10 cellular contexts compared by ENCODE assay signal in the genomic region with DNA sequence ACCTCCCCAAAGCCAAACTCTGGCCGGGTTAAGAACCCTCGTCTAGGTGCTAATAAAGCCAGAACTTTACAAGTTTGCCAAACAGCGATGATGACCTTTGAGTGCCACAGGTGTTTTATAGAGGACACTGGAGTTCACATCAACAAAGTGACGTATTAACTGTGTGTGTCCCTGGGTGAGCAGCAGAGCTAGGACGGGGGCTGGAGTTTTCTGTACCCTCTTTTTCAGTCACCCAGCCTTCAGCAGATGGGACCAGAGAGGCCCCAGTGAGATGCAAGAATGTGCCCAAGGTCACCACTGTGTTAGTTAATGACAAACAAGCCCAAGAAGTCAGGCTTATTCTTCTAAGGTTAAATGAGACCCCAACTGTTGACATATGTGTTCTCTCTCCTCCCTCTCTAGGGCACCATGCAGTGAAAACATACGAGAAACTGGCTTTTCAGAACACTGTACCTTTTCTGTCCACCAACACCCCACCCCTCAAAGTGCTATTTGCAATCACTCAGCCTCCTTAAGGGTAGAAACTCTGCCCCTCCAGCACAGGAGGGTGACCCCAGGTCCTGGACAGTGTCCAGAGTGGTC. TPM values are rescaled to one million over a fixed set of nuclear protein-coding genes. Genes with fewer than 3 reads are reported as not detected.
DNase-seq lines count a peak whose midpoint lies in the region; ATAC-seq and TF ChIP-seq lines count a peak whose summit lies in the region.
"Had no signal": no experiment of that assay in that cellular context is flagged by ENCODE, and none has a peak within 500 bp of the region (broad histone marks: within the 10 kb centered on the region; RNA-seq: fewer than 3 reads in every experiment).

No MANE protein-coding gene starts in this region.

- H3K27me3 ChIP-seq in naive thymus-derived CD4-positive, alpha-beta T cell (ENCODE audit: control insufficient read depth in 2 of 2, insufficient read depth in 2 of 2, low read length in 2 of 2): no peaks in the 10 kb centered on the region

- no peaks in the 10 kb centered on the region for H3K36me3 ChIP-seq in naive thymus-derived CD4-positive, alpha-beta T cell (ENCODE audit: control insufficient read depth in 2 of 3, insufficient read depth in 3 of 3, low read length in 3 of 3)

- in situ Hi-C loops in astrocyte of the cerebellum (cut with HindIII; ENCODE audit: low sequenced_read_pairs): no loop called here

- H3K27me3 Mint-ChIP-seq in HFFc6 (ENCODE audit: insufficient read depth): no peaks in the 10 kb centered on the region; the same call in none of the 2 replicates
- H3K27me3 Mint-ChIP-seq in stimulated activated naive CD8-positive, alpha-beta T cell treated with anti-CD3 and anti-CD28 coated beads, Interleukin-15, amount 100 ng/mL, for 72 hours: peaks cover 12% of the 10 kb centered on the region
- H3K27me3 Mint-ChIP-seq in naive thymus-derived CD4-positive, alpha-beta T cell: peaks cover 0 to 18% (median 7%) of the 10 kb centered on the region in 5 donors

- H3K4me1 ChIP-seq in naive thymus-derived CD4-positive, alpha-beta T cell (ENCODE audit: control insufficient read depth in 2 of 2, insufficient read depth in 2 of 2, low read length in 2 of 2): peaks cover 4% of the 10 kb centered on the region in 2 donors

- intact Hi-C loops in naive thymus-derived CD4-positive, alpha-beta T cell (cut with micrococcal nuclease): no loop called here

- TF ChIP-seq CTCF in HFFc6 (IDR thresholded peaks at IDR 0.05): no peak
- no peak for TF ChIP-seq CTCF in astrocyte of the cerebellum (IDR thresholded peaks at IDR 0.05; ENCODE audit: low read depth, low read length, missing control alignments)

- H3K9me3 ChIP-seq in naive thymus-derived CD4-positive, alpha-beta T cell (ENCODE audit: control insufficient read depth in 2 of 3, low read length in 3 of 3): no peaks in the 10 kb centered on the region

- CTCF ChIA-PET in naive thymus-derived CD4-positive, alpha-beta T cell (lab: Charles Lee): no interaction called here

- peaks cover 41% of the 10 kb centered on the region for H3K36me3 Mint-ChIP-seq in HFFc6 (ENCODE audit: low read depth)
- H3K36me3 Mint-ChIP-seq in naive thymus-derived CD4-positive, alpha-beta T cell: peaks cover 0 to 1% (median 0%) of the 10 kb centered on the region in 5 donors

- no peaks in the 10 kb centered on the region for H3K9me3 Mint-ChIP-seq in HFFc6
- no peaks in the 10 kb centered on the region for H3K9me3 Mint-ChIP-seq in stimulated activated naive CD8-positive, alpha-beta T cell treated with anti-CD3 and anti-CD28 coated beads, Interleukin-15, amount 100 ng/mL, for 72 hours
- no peaks in the 10 kb centered on the region for H3K9me3 Mint-ChIP-seq in naive thymus-derived CD4-positive, alpha-beta T cell

- H3K4me1 Mint-ChIP-seq in HFFc6 (ENCODE audit: low read depth): peaks cover 92% of the 10 kb centered on the region
- H3K4me1 Mint-ChIP-seq in stimulated activated naive CD8-positive, alpha-beta T cell treated with anti-CD3 and anti-CD28 coated beads, Interleukin-15, amount 100 ng/mL, for 72 hours: peaks cover 63% of the 10 kb centered on the region
- H3K4me1 Mint-ChIP-seq in naive thymus-derived CD4-positive, alpha-beta T cell: peaks cover 5 to 64% (median 7%) of the 10 kb centered on the region in 7 donors

- POLR2A ChIA-PET in naive thymus-derived CD4-positive, alpha-beta T cell (lab: Charles Lee): no interaction called here

- no peak overlapping the region for H3K27ac ChIP-seq in naive thymus-derived CD4-positive, alpha-beta T cell (ENCODE audit: low read depth, low read length)

- peak overlapping the region; percentile 22 for H3K4me3 ChIP-seq in astrocyte of the cerebellum (ENCODE audit: low read depth, low read length)
- no peak overlapping the region for H3K4me3 ChIP-seq in naive thymus-derived CD4-positive, alpha-beta T cell (ENCODE audit: low read length)

- H3K27ac Mint-ChIP-seq in HFFc6: peak overlapping the region; percentile 94
- peak overlapping the region; percentile 30 to 52 for H3K27ac Mint-ChIP-seq in stimulated activated naive CD8-positive, alpha-beta T cell treated with anti-CD3 and anti-CD28 coated beads, Interleukin-15, amount 100 ng/mL, for 72 hours
- H3K27ac Mint-ChIP-seq in naive thymus-derived CD4-positive, alpha-beta T cell: no peak overlapping the region

- DNase-seq in HFFc6 (no peak), astrocyte of the cerebellum (ENCODE audit: low read depth) (no peak), left kidney (ENCODE audit: low read depth, low spot score) (peak; percentile 20), mucosa of gallbladder (ENCODE audit: low spot score) (no peak)
- no peak for DNase-seq in stimulated activated naive CD8-positive, alpha-beta T cell treated with anti-CD3 and anti-CD28 coated beads, Interleukin-15, amount 100 ng/mL, for 72 hours
- DNase-seq in naive thymus-derived CD4-positive, alpha-beta T cell: no peak
- DNase-seq: activated CD4-positive, CD25-positive, alpha-beta regulatory T cell; NCI-H446 had no signal

- peak overlapping the region; percentile 99 for H3K4me3 Mint-ChIP-seq in HFFc6
- no peak overlapping the region for H3K4me3 Mint-ChIP-seq in stimulated activated naive CD8-positive, alpha-beta T cell treated with anti-CD3 and anti-CD28 coated beads, Interleukin-15, amount 100 ng/mL, for 72 hours
- H3K4me3 Mint-ChIP-seq in naive thymus-derived CD4-positive, alpha-beta T cell: no peak overlapping the region

- no peak for ATAC-seq in stimulated activated naive CD8-positive, alpha-beta T cell treated with anti-CD3 and anti-CD28 coated beads, Interleukin-15, amount 100 ng/mL, for 72 hours
- no peak for ATAC-seq in GM21723 (IDR thresholded peaks at IDR 0.05; ENCODE audit: unreplicated experiment)
- ATAC-seq in naive thymus-derived CD4-positive, alpha-beta T cell: no peak
- no peak for ATAC-seq in HG02610 (IDR thresholded peaks at IDR 0.05; ENCODE audit: unreplicated experiment)

RNA-seq across cellular contexts. Expression of a gene that starts 5.3 kb away (rescaled TPM):
- 100 to 1,000 TPM; 122 to 146 (median 135) TPM for total RNA-seq in HFFc6 (2021; fragmentation: NEBNext Ultra II Directional; extraction: Animal tissue kit (Norgen Biotek cat#: 25700))
- 10 to 100 TPM in 1 of 5 experiments, 1 to 10 TPM in 1, under 1 TPM in 3; 0.38 to 46.7 (median 0.56) TPM for total RNA-seq in naive thymus-derived CD4-positive, alpha-beta T cell
- under 1 TPM in 1 of 2 donors, not detected in 1; 0.21 TPM for polyA plus RNA-seq in naive thymus-derived CD4-positive, alpha-beta T cell
- 118 TPM for total RNA-seq in mucosa of gallbladder

RNA-seq across cellular contexts. Expression of a gene that starts 20.0 kb away (rescaled TPM):
- total RNA-seq in HFFc6 (2021; fragmentation: NEBNext Ultra II Directional; extraction: Animal tissue kit (Norgen Biotek cat#: 25700)): 10 to 100 TPM; 22.9 to 34.1 (median 27.6) TPM
- total RNA-seq in naive thymus-derived CD4-positive, alpha-beta T cell: 100 to 1,000 TPM in 1 of 5 experiments, 10 to 100 TPM in 4; 23.9 to 111 (median 67.1) TPM
- 10 to 100 TPM; 34.5 to 42.3 TPM for polyA plus RNA-seq in naive thymus-derived CD4-positive, alpha-beta T cell
- 41.3 TPM for total RNA-seq in mucosa of gallbladder

RNA-seq across cellular contexts. Expression of a gene that starts 34.9 kb away (rescaled TPM):
- not detected for total RNA-seq in HFFc6 (2021; fragmentation: NEBNext Ultra II Directional; extraction: Animal tissue kit (Norgen Biotek cat#: 25700))
- total RNA-seq in naive thymus-derived CD4-positive, alpha-beta T cell: 1 to 10 TPM in 1 of 5 experiments, not detected in 4; 2.3 TPM
- not detected for polyA plus RNA-seq in naive thymus-derived CD4-positive, alpha-beta T cell
- 0.09 TPM for total RNA-seq in mucosa of gallbladder

RNA-seq across cellular contexts. Expression of a gene that starts 35.2 kb away (rescaled TPM):
- not detected for total RNA-seq in HFFc6 (2021; fragmentation: NEBNext Ultra II Directional; extraction: Animal tissue kit (Norgen Biotek cat#: 25700))
- under 1 TPM in 3 of 5 experiments, not detected in 2; 0.19 to 0.48 (median 0.46) TPM for total RNA-seq in naive thymus-derived CD4-positive, alpha-beta T cell
- polyA plus RNA-seq in naive thymus-derived CD4-positive, alpha-beta T cell: under 1 TPM; 0.14 to 0.24 TPM
- total RNA-seq in mucosa of gallbladder: not detected

RNA-seq across cellular contexts. Expression of a gene that starts 36.3 kb away (rescaled TPM):
- not detected for total RNA-seq in HFFc6 (2021; fragmentation: NEBNext Ultra II Directional; extraction: Animal tissue kit (Norgen Biotek cat#: 25700))
- total RNA-seq in naive thymus-derived CD4-positive, alpha-beta T cell: not detected
- not detected for polyA plus RNA-seq in naive thymus-derived CD4-positive, alpha-beta T cell
- total RNA-seq in mucosa of gallbladder: 0.26 TPM

Comparison
In these comparisons a context has a peak if more than half of its experiments do, and no peak if none do; other contexts are left out.
1. H3K27ac Mint-ChIP-seq: peak in HFFc6 (single experiment) and stimulated activated naive CD8-positive, alpha-beta T cell treated with anti-CD3 and anti-CD28 coated beads, Interleukin-15, amount 100 ng/mL, for 72 hours (2 of 2); none in naive thymus-derived CD4-positive, alpha-beta T cell (0 of 9).